Comparison of ENCODE assay signal across 2 cellular contexts in genomic region chr17:69879576-69879975, GRCh38.
TF ChIP-seq lines count a peak whose summit lies in the region.

No MANE protein-coding gene starts in this region.

TF ChIP-seq in HepG2, 621 proteins besides CTCF, POLR2A, EP300 and RAD21:
- TF ChIP-seq MAFK (conservative IDR thresholded peaks at IDR 0.05 in 1 of 2, IDR thresholded peaks at IDR 0.05 in 1 of 2; ENCODE audit: low read length in 2 of 2) = peak; percentile 63 to 87
- no peak for TF ChIP-seq ZBTB46 (CRISPR knock-in tag; IDR thresholded peaks at IDR 0.05; ENCODE audit: borderline replicate concordance)
- peak; percentile 81 for TF ChIP-seq MAFF (IDR thresholded peaks at IDR 0.05; ENCODE audit: low read depth, low read length)
TF ChIP-seq in HepG2: peak in this region for 2.

TF ChIP-seq in IMR-90, 13 proteins besides CTCF, POLR2A, EP300 and RAD21:
- TF ChIP-seq ELK1 (IDR thresholded peaks at IDR 0.05; ENCODE audit: borderline replicate concordance, low read depth, low read length) = no peak
- TF ChIP-seq MAFK (IDR thresholded peaks at IDR 0.05; ENCODE audit: low read depth, low read length) = peak; percentile 66
